In the genomic region with DNA sequence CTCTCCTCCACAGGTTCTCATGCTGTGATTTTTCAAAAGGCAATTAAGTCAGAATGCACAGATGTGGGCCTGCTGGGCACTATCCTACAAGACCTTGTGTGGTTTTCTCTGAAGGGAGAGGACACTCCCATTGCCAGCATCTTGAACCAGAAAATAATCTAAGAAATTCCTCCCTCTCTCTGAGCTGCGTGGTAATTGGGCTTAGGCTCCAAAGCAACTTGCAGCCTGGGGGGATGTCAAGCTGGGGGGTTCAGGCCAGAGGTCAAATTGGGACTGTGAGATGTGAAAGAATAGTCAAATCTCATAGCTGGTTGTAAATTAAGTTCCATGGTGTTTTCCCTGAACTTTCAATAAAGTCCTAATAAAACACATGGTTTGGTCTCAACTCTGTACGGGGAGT, we compare ENCODE assay signal across 17 cellular contexts.
DNase-seq lines count a peak whose midpoint lies in the region; ATAC-seq and TF ChIP-seq lines count a peak whose summit lies in the region.
"Had no signal": no experiment of that assay in that cellular context is flagged by ENCODE, and none has a peak within 500 bp of the region (broad histone marks: within the 10 kb centered on the region; RNA-seq: fewer than 3 reads in every experiment).

No MANE protein-coding gene starts in this region.

- no peak for TF ChIP-seq CTCF in neural progenitor cell (IDR thresholded peaks at IDR 0.05)
- TF ChIP-seq CTCF in PC-9 (conservative IDR thresholded peaks at IDR 0.05), result no peak

- no peak overlapping the region for H3K4me3 Mint-ChIP-seq in neural progenitor cell
- H3K4me3 Mint-ChIP-seq: CD4-positive, alpha-beta T cell had no signal

- H3K79me2 ChIP-seq in neural progenitor cell (ENCODE audit: low read depth), result no peaks in the 10 kb centered on the region
- H3K79me2 ChIP-seq in PC-9 (ENCODE audit: low read depth), result no peaks in the 10 kb centered on the region

- peak; percentile 49 for DNase-seq in ELF-1 (ENCODE audit: low read depth, low spot score)
- peak; percentile 19 for DNase-seq in NCI-H69 (lab: John Stamatoyannopoulos, UW)
- DNase-seq in neural progenitor cell (ENCODE audit: low spot score), result peak; percentile 36
- DNase-seq in PC-9, result no peak
- DNase-seq: ACHN; BE2C; CD4-positive, alpha-beta T cell; DMS153; DMS79; GF-D8; KG1 had no signal

- peaks cover 11% of the 10 kb centered on the region for H3F3A ChIP-seq in neural progenitor cell (ENCODE audit: low read depth)
- no peaks in the 10 kb centered on the region for H3F3A ChIP-seq in PC-9 (ENCODE audit: insufficient read depth, low read depth)

- H2AFZ ChIP-seq in neural progenitor cell (replicated peaks) (no peak overlapping the region), PC-9 (no peak overlapping the region)

- no TSS peak for BruUV-seq in PC-9 (replicated peaks; lab: Mats Ljungman, UMichigan)

- no peaks in the 10 kb centered on the region for H3K9me2 ChIP-seq in PC-9 (ENCODE audit: insufficient read depth)

- peaks cover 10% of the 10 kb centered on the region for H3K9me3 Mint-ChIP-seq in neural progenitor cell
- H3K9me3 Mint-ChIP-seq: CD4-positive, alpha-beta T cell had no signal

- peak overlapping the region; percentile 40 for H3K27ac ChIP-seq in ectodermal cell (ENCODE audit: insufficient read depth, low read depth, low read length, poor library complexity, severe bottlenecking)
- H3K27ac ChIP-seq in neural progenitor cell, result peak overlapping the region; percentile 64
- H3K27ac ChIP-seq in PC-9, result no peak overlapping the region
- H3K27ac ChIP-seq: C4-2B had no signal

- H3K4me1 ChIP-seq in ectodermal cell (ENCODE audit: control insufficient read depth, insufficient read depth, low read length) (peaks cover 7% of the 10 kb centered on the region), neural progenitor cell (peaks cover 14% of the 10 kb centered on the region), PC-9 (replicated peaks; ENCODE audit: insufficient read depth) (no peaks in the 10 kb centered on the region)
- H3K4me1 ChIP-seq: BE2C, HAP-1 had no signal

- no peaks in the 10 kb centered on the region for H3K36me3 Mint-ChIP-seq in neural progenitor cell

- intact Hi-C loops in PC-9 (cut with micrococcal nuclease; ENCODE audit: unreplicated experiment), result no loop called here

- H3K4me3 ChIP-seq in ectodermal cell (ENCODE audit: insufficient read depth, low read depth, low read length) (no peak overlapping the region), neural progenitor cell (no peak overlapping the region), PC-9 (no peak overlapping the region)
- H3K4me3 ChIP-seq: HAP-1 had no signal

- H3K4me2 ChIP-seq in neural progenitor cell (peak overlapping the region; percentile 26), PC-9 (no peak overlapping the region)

- CTCF ChIA-PET in PC-9 (lab: Charles Lee), result no interaction called here

- peaks cover 28% of the 10 kb centered on the region for H3K4me1 Mint-ChIP-seq in neural progenitor cell

- peak overlapping the region; percentile 1 for H3K27ac Mint-ChIP-seq in neural progenitor cell
- H3K27ac Mint-ChIP-seq: CD4-positive, alpha-beta T cell had no signal

- 25 to 61% methylated on average over 1 to 2 of the region's 2 CpGs for WGBS in ectodermal cell, 2 experiments

- peaks cover 10% of the 10 kb centered on the region for H3K27me3 Mint-ChIP-seq in neural progenitor cell (ENCODE audit: insufficient read depth, low read depth)

- H3K9me3 ChIP-seq in ectodermal cell (ENCODE audit: control insufficient read depth, low read length) (no peaks in the 10 kb centered on the region), neural progenitor cell (ENCODE audit: low read depth) (no peaks in the 10 kb centered on the region), PC-9 (ENCODE audit: insufficient read depth, low read depth) (no peaks in the 10 kb centered on the region)
- H3K9me3 ChIP-seq: BE2C, HAP-1 had no signal

- H3K27me3 ChIP-seq in ectodermal cell (ENCODE audit: control insufficient read depth, insufficient read depth, low read length, poor library complexity, severe bottlenecking) (no peaks in the 10 kb centered on the region), neural progenitor cell (no peaks in the 10 kb centered on the region), PC-9 (ENCODE audit: insufficient read depth, low read depth) (no peaks in the 10 kb centered on the region)
- H3K27me3 ChIP-seq: BE2C had no signal

- no peaks in the 10 kb centered on the region for H3K36me3 ChIP-seq in ectodermal cell (ENCODE audit: control insufficient read depth, insufficient read depth, low read length)
- no peaks in the 10 kb centered on the region for H3K36me3 ChIP-seq in neural progenitor cell
- no peaks in the 10 kb centered on the region for H3K36me3 ChIP-seq in PC-9 (ENCODE audit: low read depth)
- H3K36me3 ChIP-seq: BE2C, HAP-1 had no signal

- ATAC-seq in HG03571 (IDR thresholded peaks at IDR 0.05; ENCODE audit: unreplicated experiment) (no peak), HG02571 (IDR thresholded peaks at IDR 0.05; ENCODE audit: unreplicated experiment) (no peak), HG02678 (IDR thresholded peaks at IDR 0.05; ENCODE audit: unreplicated experiment) (no peak)

- H4K20me1 ChIP-seq in neural progenitor cell (ENCODE audit: low read depth) (no peaks in the 10 kb centered on the region), PC-9 (ENCODE audit: insufficient read depth) (no peaks in the 10 kb centered on the region)

- POLR2A ChIA-PET in PC-9 (lab: Charles Lee; ENCODE audit: unreplicated experiment), result no interaction called here

- H3K9ac ChIP-seq in neural progenitor cell, result no peak overlapping the region

Comparison
In these comparisons a context has a peak if more than half of its experiments do, and no peak if none do; other contexts are left out.
1. DNase-seq: peak in ELF-1 (single experiment), NCI-H69 (single experiment) and neural progenitor cell (single experiment); none in PC-9 (0 of 2).